In the genomic region with DNA sequence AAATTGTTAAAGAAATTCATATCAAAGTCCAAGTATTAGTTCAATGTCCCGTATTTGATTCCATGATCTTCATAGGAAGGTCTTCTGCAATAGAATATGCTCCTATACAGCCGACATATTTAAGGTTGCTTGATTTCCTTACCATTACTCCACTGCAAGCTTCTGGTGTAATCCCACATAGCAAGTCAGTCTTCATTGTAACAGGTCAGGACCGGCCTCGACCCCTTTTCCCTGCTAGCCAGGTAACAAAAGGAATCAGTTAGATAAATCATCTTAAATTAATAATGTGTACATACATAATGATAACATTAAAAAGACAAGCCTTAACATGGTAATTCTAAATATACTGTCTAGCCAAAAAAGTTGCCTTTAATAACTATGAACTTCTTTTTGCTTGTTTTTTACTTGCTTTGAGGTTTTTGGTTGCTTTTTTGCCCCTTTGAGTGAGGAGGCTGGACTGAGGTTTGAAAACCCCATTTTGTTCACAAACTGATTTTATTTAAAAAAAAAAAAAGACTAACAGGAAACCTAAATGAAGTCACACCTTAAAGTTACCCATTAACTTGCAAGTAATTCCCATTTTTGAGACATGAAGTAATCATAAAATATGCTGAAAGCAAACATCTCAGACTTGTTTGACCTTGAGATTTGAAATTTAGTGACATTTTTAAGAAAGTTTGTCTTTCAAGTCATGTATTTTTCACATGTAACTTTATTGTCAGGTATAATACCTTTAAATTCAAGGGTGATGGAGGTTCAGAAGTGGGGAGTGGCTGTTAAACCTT, we compare ENCODE assay signal across 18 cellular contexts. TPM values are rescaled to one million over a fixed set of nuclear protein-coding genes. Genes with fewer than 3 reads are reported as not detected.
DNase-seq lines count a peak whose midpoint lies in the region; ATAC-seq, FAIRE-seq and TF ChIP-seq lines count a peak whose summit lies in the region.
"Had no signal": no experiment of that assay in that cellular context is flagged by ENCODE, and none has a peak within 500 bp of the region (broad histone marks: within the 10 kb centered on the region; RNA-seq: fewer than 3 reads in every experiment).

No MANE protein-coding gene starts in this region.

- H2AFZ ChIP-seq in hepatocyte: no peak overlapping the region

- H3K9me2 ChIP-seq in hepatocyte (replicated peaks; ENCODE audit: insufficient read depth): no peaks in the 10 kb centered on the region

- peaks cover 26% of the 10 kb centered on the region for H3K4me1 ChIP-seq in A549
- peaks cover 9% of the 10 kb centered on the region for H3K4me1 ChIP-seq in hepatocyte (ENCODE audit: insufficient read depth)
- H3K4me1 ChIP-seq in esophagus squamous epithelium: no peaks in the 10 kb centered on the region
- H3K4me1 ChIP-seq: BLaER1, SJSA1 had no signal

- H3K9me3 ChIP-seq in A549 (no peaks in the 10 kb centered on the region), hepatocyte (ENCODE audit: low read depth) (no peaks in the 10 kb centered on the region), esophagus squamous epithelium (no peaks in the 10 kb centered on the region)
- H3K9me3 ChIP-seq: BLaER1, SJSA1 had no signal

- H3K79me2 ChIP-seq in hepatocyte: peaks cover 55% of the 10 kb centered on the region

- in situ Hi-C loops in ACHN (cut with HindIII; ENCODE audit: low pct_ligation_motif_present, low pct_unique_long_range_greater_than_20kb, low sequenced_read_pairs): no loop called here

- TF ChIP-seq POLR2A in A549 (IDR thresholded peaks at IDR 0.05; ENCODE audit: low read length) (no peak), esophagus squamous epithelium (IDR thresholded peaks at IDR 0.05) (no peak)

- H3K4me2 ChIP-seq in A549: peak overlapping the region; percentile 48; the same call in 2 of the 3 replicates
- H3K4me2 ChIP-seq in hepatocyte: peak overlapping the region; percentile 23
- H3K4me2 ChIP-seq: BLaER1 had no signal

- intact Hi-C loops in esophagus squamous epithelium (cut with DNase I): no loop called here

- peak in 1 of 2 experiments; percentile 11 for DNase-seq in A549 (ENCODE audit: low read depth in 1 of 2, low spot score in 1 of 2)
- peak; percentile 56 for DNase-seq in ACHN
- DNase-seq in WTC11 (ENCODE audit: low spot score): no peak
- no peak for DNase-seq in hepatocyte (ENCODE audit: low spot score)
- no peak for DNase-seq in esophagus squamous epithelium (lab: John Stamatoyannopoulos, UW)
- no peak for DNase-seq in effector CD4-positive, alpha-beta T cell
- DNase-seq: KBM-7, NCI-H1092, NCI-H2227 treated with DMSO at 0.1 percent for 48 hours, NCI-H526, OCI-M1 had no signal

- peaks cover 59% of the 10 kb centered on the region for H3K36me3 Mint-ChIP-seq in WTC11

- TF ChIP-seq EP300 in A549 (IDR thresholded peaks at IDR 0.05): no peak

- H4K20me1 ChIP-seq in hepatocyte (ENCODE audit: insufficient read depth, poor library complexity, severe bottlenecking): peaks cover 15% of the 10 kb centered on the region

- FAIRE-seq in A549 (lab: Jason Lieb, UNC): no peak
- FAIRE-seq: GM18507 had no signal

- H3K27me3 ChIP-seq in hepatocyte (no peaks in the 10 kb centered on the region), esophagus squamous epithelium (no peaks in the 10 kb centered on the region)
- H3K27me3 ChIP-seq: BLaER1, SJSA1 had no signal

- no peaks in the 10 kb centered on the region for H3K27me3 Mint-ChIP-seq in WTC11 (ENCODE audit: low read depth)

- no peaks in the 10 kb centered on the region for H3K9me3 Mint-ChIP-seq in WTC11

- 0 out of 2 replicates have a peak, but pooled peaks cover 4% of the 10 kb centered on the region for H3K4me1 Mint-ChIP-seq in WTC11

- TF ChIP-seq CTCF in A549 (IDR thresholded peaks at IDR 0.05) (no peak), WTC11 (IDR thresholded peaks at IDR 0.05) (no peak), hepatocyte (IDR thresholded peaks at IDR 0.05; ENCODE audit: poor library complexity) (no peak), esophagus squamous epithelium (IDR thresholded peaks at IDR 0.05) (no peak)

- no peak for TF ChIP-seq RAD21 in A549 (conservative IDR thresholded peaks at IDR 0.05 in 1 of 2, IDR thresholded peaks at IDR 0.05 in 1 of 2)

- POLR2A ChIA-PET in A549 (lab: Yijun Ruan, JAX) (no interaction called here), WTC11 (lab: Charles Lee) (no interaction called here)

- H3K27ac ChIP-seq in A549 (no peak overlapping the region), hepatocyte (peak overlapping the region; percentile 61), esophagus squamous epithelium (no peak overlapping the region)
- H3K27ac ChIP-seq: BLaER1, HL-60, SJSA1 had no signal

- WGBS in A549 (ENCODE audit: missing lambda C conversion rate): 92% methylated on average over 4 of the region's 4 CpGs
- 100% methylated on average over 4 of the region's 4 CpGs for WGBS in hepatocyte (ENCODE audit: low lambda C conversion rate, missing lambda C conversion rate)
- 61 to 73% methylated on average over 4 of the region's 4 CpGs for WGBS in esophagus squamous epithelium, 2 donors

- H3K27ac Mint-ChIP-seq in WTC11: no peak overlapping the region

- H3K36me3 ChIP-seq in hepatocyte (replicated peaks; ENCODE audit: insufficient read depth, low read depth) (no peaks in the 10 kb centered on the region), esophagus squamous epithelium (peaks cover 15 to 100% (median 27%) of the 10 kb centered on the region in 3 donors)

- CTCF ChIA-PET in A549 (lab: Yijun Ruan, JAX) (interaction anchor here (1.1 kb wide), 1 partner anchor 12 kb away, joined by 3 read pairs; no protein-coding TSS in a partner anchor), WTC11 (lab: Charles Lee) (no interaction called here)

- ATAC-seq in A549 (no peak), WTC11 (no peak), GM21360 (IDR thresholded peaks at IDR 0.05; ENCODE audit: unreplicated experiment) (no peak), HG02571 (IDR thresholded peaks at IDR 0.05; ENCODE audit: unreplicated experiment) (no peak)
- ATAC-seq: HCT116 had no signal

- H3K4me3 Mint-ChIP-seq in WTC11: no peak overlapping the region

- H3K4me3 ChIP-seq in A549 (no peak overlapping the region), hepatocyte (no peak overlapping the region), esophagus squamous epithelium (no peak overlapping the region)
- H3K4me3 ChIP-seq: BLaER1, SJSA1 had no signal

TF ChIP-seq in A549, 52 proteins besides CTCF, POLR2A, EP300 and RAD21 (continues in another document):
- TF ChIP-seq MYC (IDR thresholded peaks at IDR 0.05; ENCODE audit: borderline replicate concordance, low read length): no peak
- TF ChIP-seq, protein P1, sequence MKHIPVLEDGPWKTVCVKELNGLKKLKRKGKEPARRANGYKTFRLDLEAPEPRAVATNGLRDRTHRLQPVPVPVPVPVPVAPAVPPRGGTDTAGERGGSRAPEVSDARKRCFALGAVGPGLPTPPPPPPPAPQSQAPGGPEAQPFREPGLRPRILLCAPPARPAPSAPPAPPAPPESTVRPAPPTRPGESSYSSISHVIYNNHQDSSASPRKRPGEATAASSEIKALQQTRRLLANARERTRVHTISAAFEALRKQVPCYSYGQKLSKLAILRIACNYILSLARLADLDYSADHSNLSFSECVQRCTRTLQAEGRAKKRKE (CRISPR knock-in tag; IDR thresholded peaks at IDR 0.05; ENCODE audit: low read depth): no peak
- TF ChIP-seq, protein P2, sequence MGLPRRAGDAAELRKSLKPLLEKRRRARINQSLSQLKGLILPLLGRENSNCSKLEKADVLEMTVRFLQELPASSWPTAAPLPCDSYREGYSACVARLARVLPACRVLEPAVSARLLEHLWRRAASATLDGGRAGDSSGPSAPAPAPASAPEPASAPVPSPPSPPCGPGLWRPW (IDR thresholded peaks at IDR 0.05): no peak
- TF ChIP-seq, protein P3, sequence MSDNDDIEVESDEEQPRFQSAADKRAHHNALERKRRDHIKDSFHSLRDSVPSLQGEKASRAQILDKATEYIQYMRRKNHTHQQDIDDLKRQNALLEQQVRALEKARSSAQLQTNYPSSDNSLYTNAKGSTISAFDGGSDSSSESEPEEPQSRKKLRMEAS (IDR thresholded peaks at IDR 0.05): no peak
- TF ChIP-seq TP53 (CRISPR knock-in tag; IDR thresholded peaks at IDR 0.05): no peak

TF ChIP-seq in WTC11, 78 proteins besides CTCF, POLR2A, EP300 and RAD21 (continues in another document):
- TF ChIP-seq, protein P4, sequence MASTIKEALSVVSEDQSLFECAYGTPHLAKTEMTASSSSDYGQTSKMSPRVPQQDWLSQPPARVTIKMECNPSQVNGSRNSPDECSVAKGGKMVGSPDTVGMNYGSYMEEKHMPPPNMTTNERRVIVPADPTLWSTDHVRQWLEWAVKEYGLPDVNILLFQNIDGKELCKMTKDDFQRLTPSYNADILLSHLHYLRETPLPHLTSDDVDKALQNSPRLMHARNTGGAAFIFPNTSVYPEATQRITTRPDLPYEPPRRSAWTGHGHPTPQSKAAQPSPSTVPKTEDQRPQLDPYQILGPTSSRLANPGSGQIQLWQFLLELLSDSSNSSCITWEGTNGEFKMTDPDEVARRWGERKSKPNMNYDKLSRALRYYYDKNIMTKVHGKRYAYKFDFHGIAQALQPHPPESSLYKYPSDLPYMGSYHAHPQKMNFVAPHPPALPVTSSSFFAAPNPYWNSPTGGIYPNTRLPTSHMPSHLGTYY (CRISPR knock-in tag; IDR thresholded peaks at IDR 0.05): peak; percentile 9; the same call in 1 of the 2 replicates

RNA-seq across cellular contexts. Expression of a gene that starts 19.2 kb away (rescaled TPM):
- polyA plus RNA-seq in A549 (2011; rRNA removed) (79.8 and 113 TPM in 2 replicates), A549 (2017; fragmentation: RNase III; extraction: RNeasy Plus Mini Kit Qiagen cat#74134 plus additional on column Dnase treatment) (46.6 to 52.6 TPM (median 47.1 TPM) in 3 replicates), hepatocyte (46.7 and 58.4 TPM in 2 replicates)
- polyA plus RNA-seq in A549 (2012; cell fraction: cytosol; rRNA removed): 22.9 and 24.6 TPM in 2 replicates
- polyA plus RNA-seq in A549 (2012; cell fraction: nucleus; rRNA removed): 29.7 and 34.0 TPM in 2 replicates
- polyA minus RNA-seq in A549 (2011; rRNA and poly(A)+ RNA removed): 25.0 and 31.1 TPM in 2 replicates
- total RNA-seq in WTC11 (2021) (34.3 to 42.6 TPM (median 36.4 TPM) in 3 replicates), hepatocyte (140 and 192 TPM in 2 replicates), esophagus squamous epithelium (10 to 100 TPM; 40.5 to 52.3 (median 46.2) TPM)

RNA-seq across cellular contexts. Expression of a gene that starts 29.8 kb away (rescaled TPM):
- polyA plus RNA-seq in A549 (2011; rRNA removed) (47.5 and 60.6 TPM in 2 replicates), A549 (2017; fragmentation: RNase III; extraction: RNeasy Plus Mini Kit Qiagen cat#74134 plus additional on column Dnase treatment) (100 to 108 TPM (median 102 TPM) in 3 replicates), hepatocyte (49.7 and 62.1 TPM in 2 replicates)
- 14.7 and 15.2 TPM in 2 replicates for polyA plus RNA-seq in A549 (2012; cell fraction: cytosol; rRNA removed)
- 8.4 and 18.8 TPM in 2 replicates for polyA plus RNA-seq in A549 (2012; cell fraction: nucleus; rRNA removed)
- 14.1 and 18.4 TPM in 2 replicates for polyA minus RNA-seq in A549 (2011; rRNA and poly(A)+ RNA removed)
- total RNA-seq in WTC11 (2021) (139 to 150 TPM (median 144 TPM) in 3 replicates), hepatocyte (65.2 and 78.1 TPM in 2 replicates), esophagus squamous epithelium (100 to 1,000 TPM in 2 of 4 donors, 10 to 100 TPM in 2; 64.6 to 100 (median 82.9) TPM)
